In genomic region chr7:87152897-87153641, GRCh38 we compare ENCODE assay signal across 8 cellular contexts. TPM values are rescaled to one million over a fixed set of nuclear protein-coding genes. Genes with fewer than 3 reads are reported as not detected.
DNase-seq lines count a peak whose midpoint lies in the region; ATAC-seq and TF ChIP-seq lines count a peak whose summit lies in the region.

No MANE protein-coding gene starts in this region.

- H3K9me3 ChIP-seq in iPS-18a (ENCODE audit: control insufficient read depth, low read depth, low read length), result no peaks in the 10 kb centered on the region
- H3K9me3 ChIP-seq in sigmoid colon, result no peaks in the 10 kb centered on the region

- H3K27ac ChIP-seq in iPS-18a (ENCODE audit: low read length) (peak overlapping the region; percentile 90), sigmoid colon (peak overlapping the region; percentile 92 to 97 (median 96))

- H3K9ac ChIP-seq in iPS-18a (ENCODE audit: low read length), result peak overlapping the region; percentile 97

- peak in 1 of 2 donors; percentile 12 for TF ChIP-seq POLR2A in sigmoid colon (IDR thresholded peaks at IDR 0.05)

- H3K36me3 ChIP-seq in iPS-18a (ENCODE audit: control insufficient read depth, low read depth, low read length) (peaks cover 12% of the 10 kb centered on the region), sigmoid colon (no peaks in the 10 kb centered on the region)

- H3K4me3 ChIP-seq in iPS-18a (ENCODE audit: low read length) (peak overlapping the region; percentile 91), sigmoid colon (peak overlapping the region; percentile 68 to 85 (median 81))

- in situ Hi-C loops in SK-MEL-5 (cut with HindIII; ENCODE audit: low pct_unique_long_range_greater_than_20kb, low sequenced_read_pairs), result no loop called here

- peak; percentile 8 for ATAC-seq in GM19043 (IDR thresholded peaks at IDR 0.05; ENCODE audit: low read depth, unreplicated experiment)
- ATAC-seq in HG03354 (IDR thresholded peaks at IDR 0.05; ENCODE audit: poor library complexity, severe bottlenecking, unreplicated experiment), result peak; percentile 16

- DNase-seq in Ammon's horn (ENCODE audit: low spot score) (peak; percentile 40), SK-MEL-5 (ENCODE audit: low read depth, low spot score) (peak; percentile 29), astrocyte of the hippocampus (ENCODE audit: low read depth, low spot score) (peak; percentile 43), sigmoid colon (peak; percentile 68), SHP77 (lab: John Stamatoyannopoulos, UW) (no peak)

- no peak for TF ChIP-seq EP300 in sigmoid colon (IDR thresholded peaks at IDR 0.05)

- no peaks in the 10 kb centered on the region for H3K27me3 ChIP-seq in iPS-18a (ENCODE audit: control insufficient read depth, insufficient read depth, low read length)
- H3K27me3 ChIP-seq in sigmoid colon, result no peaks in the 10 kb centered on the region

- H3K4me1 ChIP-seq in iPS-18a (ENCODE audit: control insufficient read depth, low read depth, low read length) (peaks cover 15% of the 10 kb centered on the region), sigmoid colon (peaks cover 0 to 55% (median 49%) of the 10 kb centered on the region in 4 donors)

- WGBS in sigmoid colon, 2 donors, result 0% methylated on average over 25 of the region's 25 CpGs

- intact Hi-C loops in sigmoid colon (cut with DNase I), result loop anchor here (2.0 to 10.0 kb wide), 4 partner anchors 66 to 724 kb away; partner anchors contain the start of genes CROT, DBF4, ELAPOR2 and SLC25A40

- TF ChIP-seq CTCF in sigmoid colon (IDR thresholded peaks at IDR 0.05), result no peak

RNA-seq across cellular contexts. Expression of gene DMTF1, which starts 0.8 kb away (rescaled TPM):
- 70.3 and 72.6 TPM in 2 replicates for total RNA-seq in SK-MEL-5 (2014; rRNA removed; shearing (Covaris generic))
- polyA plus RNA-seq in SK-MEL-5 (2015; cell fraction: cytosol; rRNA removed), result 22.2 and 55.0 TPM in 2 replicates
- 684 and 691 TPM in 2 replicates for polyA plus RNA-seq in SK-MEL-5 (2015; cell fraction: nucleus; rRNA removed)
- 100 to 1,000 TPM in 1 of 4 donors, 10 to 100 TPM in 3; 69.9 to 134 (median 81.4) TPM for total RNA-seq in sigmoid colon
- 10 to 100 TPM; 10.2 to 26.3 (median 13.2) TPM for polyA plus RNA-seq in sigmoid colon

Comparison
In these comparisons a context has a peak if more than half of its experiments do, and no peak if none do; other contexts are left out.
1. DNase-seq: peak in Ammon's horn (single experiment), SK-MEL-5 (single experiment), astrocyte of the hippocampus (single experiment) and sigmoid colon (single experiment); none in SHP77 (0 of 2).